Comparison of ENCODE assay signal across 16 cellular contexts in the genomic region with DNA sequence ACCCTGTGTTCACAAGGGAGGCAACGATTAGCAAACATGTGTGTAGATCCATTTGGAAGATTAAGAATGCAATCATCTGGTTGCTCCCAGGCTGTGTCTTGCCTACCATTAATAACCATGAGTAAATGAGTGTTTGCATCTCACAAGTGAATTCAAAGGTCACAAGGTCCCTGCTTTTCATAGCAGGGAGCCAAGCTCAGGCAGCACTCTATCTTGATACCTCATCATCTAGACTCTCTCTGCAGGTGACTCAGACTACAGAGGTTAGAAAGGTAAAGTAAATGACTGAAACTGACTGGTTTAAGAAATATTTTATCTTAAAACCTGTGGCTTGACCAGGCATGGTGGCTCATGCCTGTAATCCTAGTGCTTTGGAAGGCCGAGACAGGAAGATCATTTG.
DNase-seq lines count a peak whose midpoint lies in the region; ATAC-seq and TF ChIP-seq lines count a peak whose summit lies in the region.
"Had no signal": no experiment of that assay in that cellular context is flagged by ENCODE, and none has a peak within 500 bp of the region (broad histone marks: within the 10 kb centered on the region; RNA-seq: fewer than 3 reads in every experiment).

No MANE protein-coding gene starts in this region.

- DNase-seq in activated effector memory CD4-positive, alpha-beta T cell treated with anti-CD3 and anti-CD28 coated beads, Interleukin-2, amount 50 U/mL, for 16 hours, result peak; percentile 2
- DNase-seq in activated effector memory CD4-positive, alpha-beta T cell treated with Interleukin-2 at 50 U/mL for 16 hours, result no peak
- peak; percentile 41 for DNase-seq in RWPE1 (ENCODE audit: low spot score)
- peak; percentile 41 for DNase-seq in kidney glomerular epithelial cell (lab: John Stamatoyannopoulos, UW)
- no peak for DNase-seq in HuH-7.5 (ENCODE audit: low spot score)
- DNase-seq: C1 segment of cervical spinal cord; DND-41; GM23248; KBM-7; NCI-H1694 treated with DMSO at 0.1 percent for 48 hours; NCI-H2107; NCI-H446; NK-92 treated with Interleukin-12 subunit alpha and Interleukin-12 subunit beta, amount 100 ng/mL, for 24 hours had no signal

- no peak for ATAC-seq in HG03460 (IDR thresholded peaks at IDR 0.05; ENCODE audit: unreplicated experiment)
- ATAC-seq in GM18870 (IDR thresholded peaks at IDR 0.05; ENCODE audit: unreplicated experiment), result no peak
- ATAC-seq: A549 had no signal

- no peak for TF ChIP-seq CTCF in RWPE1 (conservative IDR thresholded peaks at IDR 0.05; ENCODE audit: low read depth)

- POLR2A ChIA-PET in RWPE1 (lab: Yijun Ruan, JAX; ENCODE audit: low non-redundant PET), result no interaction called here

- no peak overlapping the region for H3K27ac ChIP-seq in RWPE1
- H3K27ac ChIP-seq: A549, GM23248 had no signal

- CTCF ChIA-PET in RWPE1 (lab: Yijun Ruan, JAX), result no interaction called here

Comparison
In these comparisons a context has a peak if more than half of its experiments do, and no peak if none do; other contexts are left out.
1. DNase-seq: peak in activated effector memory CD4-positive, alpha-beta T cell treated with anti-CD3 and anti-CD28 coated beads, Interleukin-2, amount 50 U/mL, for 16 hours (single experiment), RWPE1 (single experiment) and kidney glomerular epithelial cell (single experiment); none in activated effector memory CD4-positive, alpha-beta T cell treated with Interleukin-2 at 50 U/mL for 16 hours (single experiment) and HuH-7.5 (single experiment).